Comparison of ENCODE assay signal across 8 cellular contexts in genomic region chr13:44969858-44970484, GRCh38. TPM values are rescaled to one million over a fixed set of nuclear protein-coding genes. Genes with fewer than 3 reads are reported as not detected.
DNase-seq lines count a peak whose midpoint lies in the region; ATAC-seq and TF ChIP-seq lines count a peak whose summit lies in the region.

No MANE protein-coding gene starts in this region.

- no peak for DNase-seq in AG04449 (ENCODE audit: low read depth, low spot score)
- peak; percentile 15 for DNase-seq in NCI-H345 treated with DMSO at 0.1 percent for 48 hours (lab: John Stamatoyannopoulos, UW; ENCODE audit: unreplicated experiment)
- DNase-seq in cardiac fibroblast (ENCODE audit: low read depth in 2 of 2), result peak; percentile 77 to 82
- DNase-seq in left kidney (ENCODE audit: low read depth, low spot score), result peak; percentile 83
- no peak for DNase-seq in uterus
- DNase-seq in activated CD8-positive, alpha-beta memory T cell treated with anti-CD3 and anti-CD28 coated beads, Interleukin-2, amount 50 U/mL, for 48 hours, result no peak

- TF ChIP-seq CTCF in AG04449 (IDR thresholded peaks at IDR 0.05; ENCODE audit: insufficient read depth, low read length, missing control alignments) (peak; percentile 41), GM12875 (IDR thresholded peaks at IDR 0.05; ENCODE audit: borderline replicate concordance, insufficient read depth, low read depth, low read length) (peak; percentile 44; the same call in 1 of the 2 replicates), cardiac fibroblast (IDR thresholded peaks at IDR 0.05; ENCODE audit: low read depth, low read length) (peak; percentile 60), uterus (IDR thresholded peaks at IDR 0.05) (peak; percentile 77 to 87 (median 82))

- no peak for ATAC-seq in HG03439 (IDR thresholded peaks at IDR 0.05; ENCODE audit: unreplicated experiment)

- H3K4me3 ChIP-seq in AG04449 (ENCODE audit: low read depth, low read length), result no peak overlapping the region
- H3K4me3 ChIP-seq in GM12875 (ENCODE audit: low read depth, low read length), result no peak overlapping the region
- no peak overlapping the region for H3K4me3 ChIP-seq in cardiac fibroblast (replicated peaks in 1 of 2; ENCODE audit: low read depth in 2 of 2, low read length in 2 of 2)
- H3K4me3 ChIP-seq in uterus, result no peak overlapping the region

- no peaks in the 10 kb centered on the region for H3K9me3 ChIP-seq in uterus

- H3K27me3 ChIP-seq in uterus, result no peaks in the 10 kb centered on the region

- H3K27ac ChIP-seq in uterus, result peak overlapping the region; percentile 59 to 66

- no peaks in the 10 kb centered on the region for H3K4me1 ChIP-seq in uterus

- CTCF ChIA-PET in AG04449 (lab: Yijun Ruan, JAX), result interaction anchor here (0.6 to 11.6 kb wide), 53 partner anchors 9 to 1068 kb away, joined by 3 to 142 read pairs (median 4); no protein-coding TSS in a partner anchor

- no peaks in the 10 kb centered on the region for H3K36me3 ChIP-seq in uterus

- no peak for TF ChIP-seq POLR2A in uterus (IDR thresholded peaks at IDR 0.05)

- intact Hi-C loops in uterus (cut with DNase I; ENCODE audit: low total_unique reads), result loop anchor here (10.0 kb wide), 1 partner anchor 485 kb away; no protein-coding TSS in a partner anchor

- POLR2A ChIA-PET in AG04449 (lab: Yijun Ruan, JAX), result no interaction called here

RNA-seq across cellular contexts. Expression of gene NUFIP1, which starts 19.3 kb away (rescaled TPM):
- 1 to 10 TPM in 2 of 4 donors, under 1 TPM in 2; 0.51 to 7.3 (median 2.9) TPM for total RNA-seq in uterus

RNA-seq across cellular contexts. Expression of gene GPALPP1, which starts 19.4 kb away (rescaled TPM):
- 10 to 100 TPM in 3 of 4 donors, 1 to 10 TPM in 1; 8.7 to 55.2 (median 28.1) TPM for total RNA-seq in uterus

Comparison
In these comparisons a context has a peak if more than half of its experiments do, and no peak if none do; other contexts are left out.
1. DNase-seq: peak in NCI-H345 treated with DMSO at 0.1 percent for 48 hours (single experiment), cardiac fibroblast (2 of 2) and left kidney (single experiment); none in AG04449 (single experiment), uterus (0 of 2) and activated CD8-positive, alpha-beta memory T cell treated with anti-CD3 and anti-CD28 coated beads, Interleukin-2, amount 50 U/mL, for 48 hours (single experiment).
2. Peak in every context shown above with its lines, with median percentiles within 50 percentile points of each other: CTCF ChIP-seq.